In the genomic region with DNA sequence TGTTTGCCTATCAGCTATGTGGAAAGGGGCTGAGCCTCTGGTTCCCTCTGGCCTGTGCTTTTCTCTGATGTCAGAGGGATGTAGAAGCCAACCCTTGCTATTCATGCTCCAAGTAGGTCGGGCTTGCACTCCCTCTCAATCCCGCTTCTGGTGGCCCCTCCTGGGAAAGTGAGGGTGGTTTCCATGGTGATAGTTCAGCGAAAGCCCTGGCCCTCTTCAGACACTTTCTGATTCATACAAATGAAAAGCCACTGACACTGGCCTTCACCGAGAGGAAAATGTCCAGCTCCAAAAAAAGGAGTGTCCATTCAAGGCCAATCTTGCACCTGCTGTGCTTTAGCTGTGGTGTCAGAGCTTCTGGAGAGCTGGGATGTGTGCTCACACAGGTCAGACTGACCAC, we compare ENCODE assay signal across 19 cellular contexts.
DNase-seq lines count a peak whose midpoint lies in the region; ATAC-seq, FAIRE-seq and TF ChIP-seq lines count a peak whose summit lies in the region.
"Had no signal": no experiment of that assay in that cellular context is flagged by ENCODE, and none has a peak within 500 bp of the region (broad histone marks: within the 10 kb centered on the region; RNA-seq: fewer than 3 reads in every experiment).

No MANE protein-coding gene starts in this region.

- no peak overlapping the region for H3K27ac Mint-ChIP-seq in astrocyte (ENCODE audit: unreplicated experiment)
- H3K27ac Mint-ChIP-seq: activated B cell treated with CpG ODN at 0.5 μM for 24 hours; activated T-helper 1 cell treated with anti-CD3 and anti-CD28 coated beads, Interleukin-12 subunit alpha, Interleukin-12 subunit beta, Interleukin-2, Interleukin-4 antibody, amounts not matched to agents 30 ng/mL and 10 ng/mL and 1 ng/mL, durations not matched to agents 14 hours and 24 hours and 36 hours; natural killer cell treated with Interleukin-12 subunit alpha and Interleukin-12 subunit beta and Interleukin-15 and Interleukin-18, amount 100 ng/mL, for 72 hours had no signal

- H3K4me2 ChIP-seq in astrocyte (ENCODE audit: low read length) = no peak overlapping the region

- no peak overlapping the region for H3K4me3 ChIP-seq in astrocyte (ENCODE audit: insufficient read depth, low read depth, low read length)
- H3K4me3 ChIP-seq: GM12878, lung had no signal

- no peak overlapping the region for H2AFZ ChIP-seq in astrocyte (ENCODE audit: low read depth, low read length)

- H3K4me1 Mint-ChIP-seq in astrocyte (ENCODE audit: low read depth, unreplicated experiment) = no peaks in the 10 kb centered on the region

- peaks cover 20% of the 10 kb centered on the region for H3K27me3 Mint-ChIP-seq in astrocyte (ENCODE audit: low read depth, unreplicated experiment)

- ATAC-seq in sciatic nerve = peak; percentile 78
- ATAC-seq: GM12878; natural killer cell treated with Interleukin-12 subunit alpha and Interleukin-12 subunit beta and Interleukin-15 and Interleukin-18, amount 100 ng/mL, for 72 hours had no signal

- H4K20me1 ChIP-seq in astrocyte (ENCODE audit: insufficient read depth, low read length) = peaks cover 5% of the 10 kb centered on the region

- DNase-seq in astrocyte (ENCODE audit: low read depth) = peak; percentile 30
- peak; percentile 13 to 34 for DNase-seq in frontal cortex (ENCODE audit: low spot score in 2 of 2)
- peak; percentile 54 for DNase-seq in midbrain (lab: John Stamatoyannopoulos, UW)
- DNase-seq in sciatic nerve (ENCODE audit: low spot score) = no peak
- no peak for DNase-seq in NCI-H1105 treated with DMSO at 0.1 percent for 48 hours (lab: John Stamatoyannopoulos, UW)
- no peak for DNase-seq in D341Med (ENCODE audit: low spot score)
- no peak for DNase-seq in AML-193 (lab: John Stamatoyannopoulos, UW)
- DNase-seq: activated B cell treated with CpG ODN at 0.5 μM for 24 hours, Caco-2, foreskin fibroblast, KG1, NCI-H2081 treated with DMSO at 0.1 percent for 48 hours, NCI-H69 had no signal

- no peaks in the 10 kb centered on the region for H3K4me1 ChIP-seq in astrocyte (ENCODE audit: insufficient read depth, low read length)
- H3K4me1 ChIP-seq: Caco-2 had no signal

- no peak overlapping the region for H3K9ac ChIP-seq in astrocyte (ENCODE audit: low read length)

- H3K36me3 ChIP-seq in astrocyte (ENCODE audit: insufficient read depth, low read length) = no peaks in the 10 kb centered on the region

- H3K36me3 Mint-ChIP-seq in astrocyte (ENCODE audit: low read depth, unreplicated experiment) = no peaks in the 10 kb centered on the region
- H3K36me3 Mint-ChIP-seq: natural killer cell treated with Interleukin-12 subunit alpha and Interleukin-12 subunit beta and Interleukin-15 and Interleukin-18, amount 100 ng/mL, for 72 hours had no signal

- no peaks in the 10 kb centered on the region for H3K9me3 Mint-ChIP-seq in astrocyte (ENCODE audit: unreplicated experiment)
- H3K9me3 Mint-ChIP-seq: activated T-helper 1 cell treated with anti-CD3 and anti-CD28 coated beads, Interleukin-12 subunit alpha, Interleukin-12 subunit beta, Interleukin-2, Interleukin-4 antibody, amounts not matched to agents 30 ng/mL and 10 ng/mL and 1 ng/mL, durations not matched to agents 14 hours and 24 hours and 36 hours; natural killer cell treated with Interleukin-12 subunit alpha and Interleukin-12 subunit beta and Interleukin-15 and Interleukin-18, amount 100 ng/mL, for 72 hours had no signal

- no peak overlapping the region for H3K27ac ChIP-seq in astrocyte (ENCODE audit: low read depth, low read length)

- no peak overlapping the region for H3K4me3 Mint-ChIP-seq in astrocyte (ENCODE audit: unreplicated experiment)
- H3K4me3 Mint-ChIP-seq: activated B cell treated with CpG ODN at 0.5 μM for 24 hours; activated T-helper 1 cell treated with anti-CD3 and anti-CD28 coated beads, Interleukin-12 subunit alpha, Interleukin-12 subunit beta, Interleukin-2, Interleukin-4 antibody, amounts not matched to agents 30 ng/mL and 10 ng/mL and 1 ng/mL, durations not matched to agents 14 hours and 24 hours and 36 hours; natural killer cell treated with Interleukin-12 subunit alpha and Interleukin-12 subunit beta and Interleukin-15 and Interleukin-18, amount 100 ng/mL, for 72 hours had no signal

- H3K27me3 ChIP-seq in astrocyte (ENCODE audit: insufficient read depth, low read length) = peaks cover 2% of the 10 kb centered on the region

- no peaks in the 10 kb centered on the region for H3K9me3 ChIP-seq in astrocyte (ENCODE audit: insufficient read depth, low read depth, low read length)
- H3K9me3 ChIP-seq: Caco-2 had no signal

- H3K79me2 ChIP-seq in astrocyte (ENCODE audit: insufficient read depth, low read length) = no peaks in the 10 kb centered on the region

- FAIRE-seq in astrocyte (lab: Jason Lieb, UNC) (no peak), frontal cortex (lab: Jason Lieb, UNC) (no peak)
- FAIRE-seq: endometrium, GM12878, H1 had no signal

- no peak for TF ChIP-seq CTCF in astrocyte (IDR thresholded peaks at IDR 0.05; ENCODE audit: insufficient read depth, low read depth, low read length)

- intact Hi-C loops in sciatic nerve (cut with DNase I) = no loop called here

Comparison
In these comparisons a context has a peak if more than half of its experiments do, and no peak if none do; other contexts are left out.
1. DNase-seq: peak in astrocyte (single experiment), frontal cortex (2 of 2) and midbrain (single experiment); none in sciatic nerve (single experiment), NCI-H1105 treated with DMSO at 0.1 percent for 48 hours (single experiment), D341Med (single experiment) and AML-193 (0 of 2).